20 cellular contexts compared by ENCODE assay signal in the genomic region with DNA sequence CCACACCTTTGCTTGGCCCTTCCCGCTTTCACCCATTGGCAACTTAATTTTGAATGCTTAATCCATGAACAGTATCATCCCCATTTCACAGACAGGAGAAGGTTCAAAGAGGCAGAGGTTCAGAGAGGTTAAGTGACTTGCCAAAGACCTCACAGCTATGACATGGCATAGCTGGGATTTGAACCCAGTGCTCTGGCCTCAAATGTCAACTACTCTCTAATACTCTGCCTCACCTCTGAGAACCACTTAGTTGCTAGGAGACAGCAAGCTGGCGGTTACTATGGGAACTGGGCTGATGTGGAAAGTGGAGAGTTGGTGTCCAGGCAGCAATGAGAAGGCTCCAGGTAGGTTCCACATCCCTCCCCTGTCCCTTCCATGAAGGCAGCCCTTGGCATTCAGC. TPM values are rescaled to one million over a fixed set of nuclear protein-coding genes. Genes with fewer than 3 reads are reported as not detected.
DNase-seq lines count a peak whose midpoint lies in the region; ATAC-seq, FAIRE-seq and TF ChIP-seq lines count a peak whose summit lies in the region.
"Had no signal": no experiment of that assay in that cellular context is flagged by ENCODE, and none has a peak within 500 bp of the region (broad histone marks: within the 10 kb centered on the region; RNA-seq: fewer than 3 reads in every experiment).

No MANE protein-coding gene starts in this region.

- no peak overlapping the region for H3K4ac ChIP-seq in neuronal stem cell (ENCODE audit: low read length)

- H4K91ac ChIP-seq in neuronal stem cell (ENCODE audit: low read depth, low read length, poor library complexity): no peak overlapping the region

- peaks cover 4% of the 10 kb centered on the region for H3K4me1 Mint-ChIP-seq in T-helper 1 cell treated with Interleukin-12 subunit alpha and Interleukin-12 subunit beta and Interleukin-4 antibody, amounts not matched to agents 30 μg/mL and 1 μg/mL, for 36 hours (ENCODE audit: low read depth)

- no peak overlapping the region for H3K18ac ChIP-seq in neuronal stem cell (ENCODE audit: low read length)

- intact Hi-C loops in body of pancreas (cut with DNase I): no loop called here

- H2BK120ac ChIP-seq in neuronal stem cell (ENCODE audit: low read depth, low read length): peak overlapping the region; percentile 56

- H3K4me3 Mint-ChIP-seq in T-helper 1 cell treated with Interleukin-12 subunit alpha and Interleukin-12 subunit beta and Interleukin-4 antibody, amounts not matched to agents 30 μg/mL and 1 μg/mL, for 36 hours: peak overlapping the region; percentile 21
- H3K4me3 Mint-ChIP-seq: activated CD4-positive, alpha-beta T cell treated with anti-CD3 and anti-CD28 coated beads, Interleukin-2, amount 10 ng/mL, durations not matched to agents 7 days and 5 days had no signal

- H3K27me3 ChIP-seq in neuronal stem cell (ENCODE audit: control insufficient read depth in 3 of 3, insufficient read depth in 3 of 3, low read depth in 1 of 3, low read length in 3 of 3) (peaks cover 11 to 91% (median 28%) of the 10 kb centered on the region in 3 experiments), body of pancreas (peaks cover 0 to 6% of the 10 kb centered on the region in 2 donors)

- peaks cover 21 to 22% of the 10 kb centered on the region in 2 donors for H3K4me1 ChIP-seq in neuronal stem cell (ENCODE audit: control insufficient read depth in 2 of 2, insufficient read depth in 1 of 2, low read depth in 1 of 2, low read length in 2 of 2)
- peaks cover 22% of the 10 kb centered on the region for H3K4me1 ChIP-seq in body of pancreas
- H3K4me1 ChIP-seq: SJSA1 had no signal

- FAIRE-seq in GM12891 (lab: Jason Lieb, UNC): no peak

- no peak overlapping the region for H3K27ac ChIP-seq in neuronal stem cell (replicated peaks; ENCODE audit: low read length)
- no peak overlapping the region for H3K27ac ChIP-seq in body of pancreas
- H3K27ac ChIP-seq: PC-9, SJSA1 had no signal

- WGBS in neuronal stem cell (ENCODE audit: extremely low coverage in 2 of 2, insufficient read length in 2 of 2, insufficient replicate concordance in 1 of 2), 2 donors: no CpG with 5 or more reads among the region's 2 CpGs
- 90 to 91% methylated on average over 2 of the region's 2 CpGs for WGBS in body of pancreas, 2 donors

- ATAC-seq in body of pancreas: no peak
- ATAC-seq: left cardiac atrium had no signal

- no peak overlapping the region for H3K14ac ChIP-seq in neuronal stem cell (ENCODE audit: low read length)

- no peaks in the 10 kb centered on the region for H3K36me3 Mint-ChIP-seq in T-helper 1 cell treated with Interleukin-12 subunit alpha and Interleukin-12 subunit beta and Interleukin-4 antibody, amounts not matched to agents 30 μg/mL and 1 μg/mL, for 36 hours (ENCODE audit: low read depth)

- H3K4me3 ChIP-seq in neuronal stem cell (ENCODE audit: low read length in 2 of 2): no peak overlapping the region
- no peak overlapping the region for H3K4me3 ChIP-seq in body of pancreas
- H3K4me3 ChIP-seq: PC-9, SJSA1 had no signal

- DNase-seq in T-helper 1 cell (no peak), M059J (ENCODE audit: low read depth) (peak; percentile 29), amniotic epithelial cell (ENCODE audit: low read depth) (peak; percentile 12), neuronal stem cell (ENCODE audit: low spot score) (no peak), GM12891 (ENCODE audit: insufficient read length, low spot score) (no peak), NK-92 (lab: John Stamatoyannopoulos, UW; ENCODE audit: unreplicated experiment) (no peak), body of pancreas (no peak)
- DNase-seq: activated CD4-positive, alpha-beta T cell treated with anti-CD3 and anti-CD28 coated beads, Interleukin-2, amount 10 ng/mL, durations not matched to agents 7 days and 5 days; activated T-cell treated with anti-CD3 and anti-CD28 coated beads, Interleukin-2, amount 50 U/mL, for 24 hours; foreskin fibroblast; GDM1; GOT3; left cardiac atrium; midbrain; PC-9; stimulated activated CD4-positive, alpha-beta T cell treated with anti-CD3 and anti-CD28 coated beads, Interleukin-2, amount 100 ng/mL, for 48 hours had no signal

- H3K27me3 Mint-ChIP-seq in T-helper 1 cell treated with Interleukin-12 subunit alpha and Interleukin-12 subunit beta and Interleukin-4 antibody, amounts not matched to agents 30 μg/mL and 1 μg/mL, for 36 hours (ENCODE audit: low read depth): peaks cover 32% of the 10 kb centered on the region

- no peak overlapping the region for H2AK5ac ChIP-seq in neuronal stem cell (ENCODE audit: low read depth, low read length)

- no peak overlapping the region for H2BK12ac ChIP-seq in neuronal stem cell (ENCODE audit: low read length)

- no peak overlapping the region for H3K9ac ChIP-seq in neuronal stem cell (ENCODE audit: low read depth, low read length, poor library complexity)

- TF ChIP-seq POLR2A in GM12891 (IDR thresholded peaks at IDR 0.05; ENCODE audit: low read depth, low read length) (no peak), body of pancreas (IDR thresholded peaks at IDR 0.05) (no peak)

- H3K36me3 ChIP-seq in neuronal stem cell (replicated peaks in 1 of 2; ENCODE audit: control insufficient read depth in 2 of 2, insufficient read depth in 2 of 2, low read length in 2 of 2) (no peaks in the 10 kb centered on the region), body of pancreas (replicated peaks in 1 of 2; ENCODE audit: insufficient read depth in 1 of 2, low read depth in 2 of 2) (no peaks in the 10 kb centered on the region)
- H3K36me3 ChIP-seq: SJSA1 had no signal

- no peaks in the 10 kb centered on the region for H3K9me3 Mint-ChIP-seq in T-helper 1 cell treated with Interleukin-12 subunit alpha and Interleukin-12 subunit beta and Interleukin-4 antibody, amounts not matched to agents 30 μg/mL and 1 μg/mL, for 36 hours
- H3K9me3 Mint-ChIP-seq: activated CD4-positive, alpha-beta T cell treated with anti-CD3 and anti-CD28 coated beads, Interleukin-2, amount 10 ng/mL, durations not matched to agents 7 days and 5 days; activated T-cell treated with anti-CD3 and anti-CD28 coated beads, Interleukin-2, amount 50 U/mL, for 24 hours had no signal

- no peak overlapping the region for H2BK15ac ChIP-seq in neuronal stem cell (ENCODE audit: low read length)

- no peak overlapping the region for H3K27ac Mint-ChIP-seq in T-helper 1 cell treated with Interleukin-12 subunit alpha and Interleukin-12 subunit beta and Interleukin-4 antibody, amounts not matched to agents 30 μg/mL and 1 μg/mL, for 36 hours
- H3K27ac Mint-ChIP-seq: activated CD4-positive, alpha-beta T cell treated with anti-CD3 and anti-CD28 coated beads, Interleukin-2, amount 10 ng/mL, durations not matched to agents 7 days and 5 days; activated T-cell treated with anti-CD3 and anti-CD28 coated beads, Interleukin-2, amount 50 U/mL, for 24 hours had no signal

- H3K23ac ChIP-seq in neuronal stem cell (ENCODE audit: low read depth, low read length, poor library complexity): no peak overlapping the region

- H3K9me3 ChIP-seq in neuronal stem cell (replicated peaks in 1 of 2; ENCODE audit: control insufficient read depth in 2 of 2, insufficient read depth in 1 of 2, low read depth in 1 of 2, low read length in 2 of 2): peaks cover 0 to 3% of the 10 kb centered on the region in 2 donors
- H3K9me3 ChIP-seq in body of pancreas: no peaks in the 10 kb centered on the region
- H3K9me3 ChIP-seq: SJSA1 had no signal

- no peak overlapping the region for H4K8ac ChIP-seq in neuronal stem cell (ENCODE audit: low read depth, low read length)

- H2AFZ ChIP-seq in neuronal stem cell (ENCODE audit: low read length): no peak overlapping the region
- H2AFZ ChIP-seq: PC-9 had no signal

- no peak overlapping the region for H3K4me2 ChIP-seq in neuronal stem cell (ENCODE audit: insufficient read depth, low read length, poor library complexity, severe bottlenecking)
- H3K4me2 ChIP-seq: PC-9 had no signal

- TF ChIP-seq CTCF in body of pancreas (IDR thresholded peaks at IDR 0.05): no peak

- H3K79me1 ChIP-seq in neuronal stem cell (ENCODE audit: low read depth, low read length): no peaks in the 10 kb centered on the region

- H2BK5ac ChIP-seq in neuronal stem cell (ENCODE audit: low read length): no peak overlapping the region

TF ChIP-seq in GM12891, 5 proteins besides CTCF, POLR2A, EP300 and RAD21:
- TF ChIP-seq PAX5 (IDR thresholded peaks at IDR 0.05; ENCODE audit: insufficient read depth, low read length, severe bottlenecking) (no peak), POLR2AphosphoS5 (IDR thresholded peaks at IDR 0.05; ENCODE audit: low read depth, low read length) (no peak), POU2F2 (IDR thresholded peaks at IDR 0.05; ENCODE audit: low read depth, low read length) (no peak), SPI1 (IDR thresholded peaks at IDR 0.05; ENCODE audit: low read depth, low read length) (no peak), TAF1 (IDR thresholded peaks at IDR 0.05; ENCODE audit: low read depth, low read length) (no peak)

RNA-seq across cellular contexts. Expression of gene PRSS56, which starts 15.8 kb away (rescaled TPM):
- total RNA-seq in M059J (2014; rRNA removed; shearing (Covaris generic)): not detected in 2 replicates
- not detected for polyA plus RNA-seq in neuronal stem cell (2013, experiment 1 of 2)
- not detected for polyA plus RNA-seq in neuronal stem cell (2013, experiment 2 of 2)
- polyA plus RNA-seq in GM12891 (2012; ENCODE audit: low read depth, missing spikeins): not detected
- total RNA-seq in body of pancreas: not detected
- total RNA-seq: activated CD4-positive, alpha-beta T cell treated with anti-CD3 and anti-CD28 coated beads, Interleukin-2, amount 10 ng/mL, durations not matched to agents 7 days and 5 days; omental fat pad; PC-9; SJSA1 had no signal

RNA-seq across cellular contexts. Expression of gene ECEL1, which starts 16.8 kb away (rescaled TPM):
- total RNA-seq in M059J (2014; rRNA removed; shearing (Covaris generic)): not detected in 2 replicates
- polyA plus RNA-seq in neuronal stem cell (2013, experiment 1 of 2): 8.2 TPM
- 7.9 TPM for polyA plus RNA-seq in neuronal stem cell (2013, experiment 2 of 2)
- not detected for polyA plus RNA-seq in GM12891 (2012; ENCODE audit: low read depth, missing spikeins)
- total RNA-seq in body of pancreas: under 1 TPM in 1 of 2 donors, not detected in 1; 0.26 TPM
- total RNA-seq: activated CD4-positive, alpha-beta T cell treated with anti-CD3 and anti-CD28 coated beads, Interleukin-2, amount 10 ng/mL, durations not matched to agents 7 days and 5 days; PC-9; SJSA1 had no signal

RNA-seq across cellular contexts. Expression of gene CHRND, which starts 21.5 kb away (rescaled TPM):
- total RNA-seq in M059J (2014; rRNA removed; shearing (Covaris generic)): not detected in 2 replicates
- 0.18 TPM for polyA plus RNA-seq in neuronal stem cell (2013, experiment 1 of 2)
- polyA plus RNA-seq in neuronal stem cell (2013, experiment 2 of 2): 0.14 TPM
- polyA plus RNA-seq in GM12891 (2012; ENCODE audit: low read depth, missing spikeins): not detected
- total RNA-seq in body of pancreas: not detected
- total RNA-seq: activated CD4-positive, alpha-beta T cell treated with anti-CD3 and anti-CD28 coated beads, Interleukin-2, amount 10 ng/mL, durations not matched to agents 7 days and 5 days; omental fat pad; PC-9; SJSA1; temporal lobe had no signal

RNA-seq across cellular contexts. Expression of gene CHRNG, which starts 35.1 kb away (rescaled TPM):
- not detected in 2 replicates for total RNA-seq in M059J (2014; rRNA removed; shearing (Covaris generic))
- not detected for polyA plus RNA-seq in neuronal stem cell (2013, experiment 1 of 2)
- not detected for polyA plus RNA-seq in neuronal stem cell (2013, experiment 2 of 2)
- not detected for polyA plus RNA-seq in GM12891 (2012; ENCODE audit: low read depth, missing spikeins)
- not detected for total RNA-seq in body of pancreas
- total RNA-seq: activated CD4-positive, alpha-beta T cell treated with anti-CD3 and anti-CD28 coated beads, Interleukin-2, amount 10 ng/mL, durations not matched to agents 7 days and 5 days; left cardiac atrium; omental fat pad; PC-9; SJSA1; temporal lobe had no signal

RNA-seq across cellular contexts. Expression of gene TIGD1, which starts 45.9 kb away (rescaled TPM):
- 3.2 and 3.4 TPM in 2 replicates for total RNA-seq in M059J (2014; rRNA removed; shearing (Covaris generic))
- polyA plus RNA-seq in neuronal stem cell (2013, experiment 1 of 2): 10.3 TPM
- polyA plus RNA-seq in neuronal stem cell (2013, experiment 2 of 2): 10.3 TPM
- polyA plus RNA-seq in GM12891 (2012; ENCODE audit: low read depth, missing spikeins): 1.5 TPM
- 1 to 10 TPM; 3.6 to 4.2 TPM for total RNA-seq in body of pancreas

Comparison
In these comparisons a context has a peak if more than half of its experiments do, and no peak if none do; other contexts are left out.
1. DNase-seq: peak in M059J (single experiment) and amniotic epithelial cell (single experiment); none in T-helper 1 cell (0 of 5), neuronal stem cell (single experiment), GM12891 (single experiment), NK-92 (single experiment) and body of pancreas (0 of 4).